In the genomic region with DNA sequence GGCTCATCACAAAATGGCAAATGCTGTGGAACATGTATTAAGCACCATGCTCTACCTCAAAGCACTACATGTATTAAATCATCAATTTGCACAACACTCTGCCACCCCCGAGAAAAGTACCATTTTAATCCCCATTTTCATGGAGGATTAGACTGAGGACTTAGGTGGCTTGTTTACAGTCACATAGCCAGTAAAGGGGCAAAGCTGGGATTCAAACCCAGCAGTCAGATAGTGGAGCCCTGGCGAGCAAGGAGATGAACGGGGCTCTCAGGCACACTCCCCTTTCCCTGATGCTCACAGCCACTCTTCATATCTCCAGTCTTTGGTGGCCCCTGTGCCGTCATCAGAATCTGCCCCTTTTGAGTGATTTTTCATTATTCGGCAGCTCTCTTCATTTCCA, we compare ENCODE assay signal across 26 cellular contexts.
DNase-seq lines count a peak whose midpoint lies in the region; ATAC-seq and TF ChIP-seq lines count a peak whose summit lies in the region.
"Had no signal": no experiment of that assay in that cellular context is flagged by ENCODE, and none has a peak within 500 bp of the region (broad histone marks: within the 10 kb centered on the region; RNA-seq: fewer than 3 reads in every experiment).

No MANE protein-coding gene starts in this region.

- H3K36me3 ChIP-seq in SJCRH30 (no peaks in the 10 kb centered on the region), neuronal stem cell (replicated peaks in 1 of 2; ENCODE audit: control insufficient read depth in 2 of 2, insufficient read depth in 2 of 2, low read length in 2 of 2) (no peaks in the 10 kb centered on the region), heart right ventricle (no peaks in the 10 kb centered on the region), MG63 (no peaks in the 10 kb centered on the region)
- H3K36me3 ChIP-seq: BLaER1 treated with 17β-estradiol and CSF1 and Interleukin-3, amounts not matched to agents 10 nM and 100 nM had no signal

- H2AFZ ChIP-seq in neuronal stem cell (ENCODE audit: low read length), result peak overlapping the region; percentile 40

- no peak for ATAC-seq in heart right ventricle
- ATAC-seq: A549; CD8-positive, alpha-beta T cell; GM12878 had no signal

- H3K27me3 ChIP-seq in SJCRH30, result no peaks in the 10 kb centered on the region
- H3K27me3 ChIP-seq in neuronal stem cell (ENCODE audit: control insufficient read depth in 3 of 3, insufficient read depth in 3 of 3, low read depth in 1 of 3, low read length in 3 of 3), result no peaks in the 10 kb centered on the region
- H3K27me3 ChIP-seq in heart right ventricle, result peaks cover 0 to 16% (median 4%) of the 10 kb centered on the region in 7 donors
- no peaks in the 10 kb centered on the region for H3K27me3 ChIP-seq in MG63
- H3K27me3 ChIP-seq: BLaER1 treated with 17β-estradiol and CSF1 and Interleukin-3, amounts not matched to agents 10 nM and 100 nM had no signal

- H2BK120ac ChIP-seq in neuronal stem cell (ENCODE audit: low read depth, low read length), result no peak overlapping the region

- H2BK12ac ChIP-seq in neuronal stem cell (ENCODE audit: low read length), result no peak overlapping the region

- no peaks in the 10 kb centered on the region for H3K9me3 Mint-ChIP-seq in neural crest cell
- H3K9me3 Mint-ChIP-seq: CD4-positive, alpha-beta T cell; CD8-positive, alpha-beta T cell had no signal

- no peak overlapping the region for H3K9ac ChIP-seq in neuronal stem cell (ENCODE audit: low read depth, low read length, poor library complexity)
- H3K9ac ChIP-seq: BLaER1 treated with 17β-estradiol and CSF1 and Interleukin-3, amounts not matched to agents 10 nM and 100 nM had no signal

- H3K4me3 ChIP-seq in SJCRH30 (peak overlapping the region; percentile 24), neuronal stem cell (ENCODE audit: low read length in 2 of 2) (no peak overlapping the region), heart right ventricle (no peak overlapping the region), MG63 (no peak overlapping the region)
- H3K4me3 ChIP-seq: A549; BLaER1 treated with 17β-estradiol and CSF1 and Interleukin-3, amounts not matched to agents 10 nM and 100 nM; GM12878 had no signal

- TF ChIP-seq CTCF in neural crest cell (conservative IDR thresholded peaks at IDR 0.05) (no peak), heart right ventricle (IDR thresholded peaks at IDR 0.05) (no peak)

- H2BK15ac ChIP-seq in neuronal stem cell (ENCODE audit: low read length), result no peak overlapping the region

- no peak overlapping the region for H4K91ac ChIP-seq in neuronal stem cell (ENCODE audit: low read depth, low read length, poor library complexity)

- no peak overlapping the region for H2BK5ac ChIP-seq in neuronal stem cell (ENCODE audit: low read length)

- no peak overlapping the region for H2AK5ac ChIP-seq in neuronal stem cell (ENCODE audit: low read depth, low read length)

- H3K23ac ChIP-seq in neuronal stem cell (ENCODE audit: low read depth, low read length, poor library complexity), result no peak overlapping the region

- no peaks in the 10 kb centered on the region for H3K27me3 Mint-ChIP-seq in neural crest cell (ENCODE audit: low read depth)

- WGBS in neuronal stem cell (ENCODE audit: extremely low coverage in 2 of 2, insufficient read length in 2 of 2, insufficient replicate concordance in 1 of 2), 2 donors, result no CpG with 5 or more reads among the region's 5 CpGs
- WGBS in heart right ventricle, 2 donors, result 73 to 76% methylated on average over 5 of the region's 5 CpGs

- H3K4me1 ChIP-seq in SJCRH30, result peaks cover 10% of the 10 kb centered on the region
- H3K4me1 ChIP-seq in neuronal stem cell (ENCODE audit: control insufficient read depth in 2 of 2, insufficient read depth in 1 of 2, low read depth in 1 of 2, low read length in 2 of 2), result no peaks in the 10 kb centered on the region
- H3K4me1 ChIP-seq in heart right ventricle, result no peaks in the 10 kb centered on the region
- H3K4me1 ChIP-seq: A549; BLaER1 treated with 17β-estradiol and CSF1 and Interleukin-3, amounts not matched to agents 10 nM and 100 nM; Caco-2 had no signal

- H3K27ac ChIP-seq in SJCRH30, result peak overlapping the region; percentile 54
- H3K27ac ChIP-seq in neuronal stem cell (replicated peaks; ENCODE audit: low read length), result no peak overlapping the region
- H3K27ac ChIP-seq in heart right ventricle, result no peak overlapping the region
- H3K27ac ChIP-seq: 22Rv1; A549; BLaER1 treated with 17β-estradiol and CSF1 and Interleukin-3, amounts not matched to agents 10 nM and 100 nM; C4-2B had no signal

- H3K27ac Mint-ChIP-seq in neural crest cell (ENCODE audit: unreplicated experiment), result peak overlapping the region; percentile 27
- H3K27ac Mint-ChIP-seq: B cell; CD4-positive, alpha-beta T cell; CD8-positive, alpha-beta T cell had no signal

- no peaks in the 10 kb centered on the region for H3K4me1 Mint-ChIP-seq in neural crest cell
- H3K4me1 Mint-ChIP-seq: B cell had no signal

- H3K18ac ChIP-seq in neuronal stem cell (ENCODE audit: low read length), result no peak overlapping the region

- no peak overlapping the region for H3K4me2 ChIP-seq in neuronal stem cell (ENCODE audit: insufficient read depth, low read length, poor library complexity, severe bottlenecking)
- H3K4me2 ChIP-seq: A549; BLaER1 treated with 17β-estradiol and CSF1 and Interleukin-3, amounts not matched to agents 10 nM and 100 nM had no signal

- no peak overlapping the region for H3K14ac ChIP-seq in neuronal stem cell (ENCODE audit: low read length)

- intact Hi-C loops in heart right ventricle (cut with DNase I), result no loop called here

- no peaks in the 10 kb centered on the region for H3K79me1 ChIP-seq in neuronal stem cell (ENCODE audit: low read depth, low read length)

- no peak overlapping the region for H3K4ac ChIP-seq in neuronal stem cell (ENCODE audit: low read length)

- H3K9me3 ChIP-seq in SJCRH30 (replicated peaks), result no peaks in the 10 kb centered on the region
- no peaks in the 10 kb centered on the region for H3K9me3 ChIP-seq in neuronal stem cell (replicated peaks in 1 of 2; ENCODE audit: control insufficient read depth in 2 of 2, insufficient read depth in 1 of 2, low read depth in 1 of 2, low read length in 2 of 2)
- H3K9me3 ChIP-seq in heart right ventricle, result no peaks in the 10 kb centered on the region
- H3K9me3 ChIP-seq in MG63, result no peaks in the 10 kb centered on the region
- H3K9me3 ChIP-seq: A549; BLaER1 treated with 17β-estradiol and CSF1 and Interleukin-3, amounts not matched to agents 10 nM and 100 nM; Caco-2 had no signal

- DNase-seq in NCI-H82 (lab: John Stamatoyannopoulos, UW) (peak; percentile 42), NCI-H82 treated with DMSO at 0.1 percent for 48 hours (lab: John Stamatoyannopoulos, UW; ENCODE audit: unreplicated experiment) (no peak), SJCRH30 (peak; percentile 63 to 76), neural crest cell (ENCODE audit: low read depth, low spot score) (no peak), neuronal stem cell (ENCODE audit: low spot score) (no peak), heart right ventricle (no peak), MG63 (no peak), dedifferentiated amniotic fluid mesenchymal stem cell (ENCODE audit: extremely low spot score) (no peak)
- DNase-seq: AML-193; Caco-2; Calu3; CD4-positive, alpha-beta T cell; CD8-positive, alpha-beta T cell; DMS 273 treated with DMSO at 0.1 percent for 48 hours; DMS153; DMS53; DMS79; DND-41; EL; GDM1 had no signal

- no peak overlapping the region for H3K4me3 Mint-ChIP-seq in neural crest cell
- H3K4me3 Mint-ChIP-seq: B cell; CD4-positive, alpha-beta T cell; CD8-positive, alpha-beta T cell had no signal

- no peak overlapping the region for H4K8ac ChIP-seq in neuronal stem cell (ENCODE audit: low read depth, low read length)

- no peaks in the 10 kb centered on the region for H3K36me3 Mint-ChIP-seq in neural crest cell (ENCODE audit: low read depth)
- H3K36me3 Mint-ChIP-seq: CD8-positive, alpha-beta T cell had no signal

Comparison
In these comparisons a context has a peak if more than half of its experiments do, and no peak if none do; other contexts are left out.
1. DNase-seq: peak in NCI-H82 (single experiment) and SJCRH30 (2 of 2); none in NCI-H82 treated with DMSO at 0.1 percent for 48 hours (single experiment), neural crest cell (single experiment), neuronal stem cell (single experiment), heart right ventricle (0 of 2), MG63 (single experiment) and dedifferentiated amniotic fluid mesenchymal stem cell (single experiment).